Comparison of ENCODE assay signal across 23 cellular contexts in the genomic region with DNA sequence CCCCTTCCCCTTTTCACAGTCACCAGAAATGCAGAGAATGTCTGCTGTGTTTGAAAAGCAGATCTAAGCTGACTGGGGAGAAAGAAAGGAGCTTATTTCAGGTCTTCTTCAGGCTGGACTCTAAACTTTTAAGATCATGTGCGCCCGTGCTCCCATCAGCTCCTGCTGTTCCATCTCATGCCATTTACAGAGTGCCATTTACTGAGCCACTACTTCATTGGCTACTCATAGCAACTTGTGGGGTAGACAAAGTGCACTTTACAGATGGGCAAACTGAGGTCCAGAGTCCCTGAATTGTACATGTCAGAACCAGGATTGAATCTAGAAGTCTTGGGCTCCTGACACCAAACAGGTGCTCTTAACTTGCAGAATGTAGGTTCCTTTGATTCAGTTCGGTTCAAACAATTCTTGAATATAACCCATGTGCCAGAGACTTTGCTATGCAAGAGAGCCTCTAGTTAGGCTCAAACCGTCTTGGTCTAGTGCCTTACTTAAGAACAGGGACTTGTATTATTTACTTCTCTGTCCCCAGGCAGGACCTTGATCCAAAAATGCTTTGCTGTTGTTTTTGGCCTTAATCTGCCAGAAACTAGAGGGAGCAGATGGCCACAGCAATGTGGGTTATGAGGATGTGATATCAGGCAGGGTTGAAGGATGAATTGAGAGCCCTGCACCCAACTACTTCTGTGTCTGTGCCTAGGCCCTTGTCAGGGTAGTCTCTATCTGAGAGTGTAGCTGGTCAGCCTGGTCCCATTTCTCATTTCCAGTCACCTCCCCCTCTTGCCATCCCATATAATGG. TPM values are rescaled to one million over a fixed set of nuclear protein-coding genes. Genes with fewer than 3 reads are reported as not detected.
DNase-seq lines count a peak whose midpoint lies in the region; ATAC-seq and TF ChIP-seq lines count a peak whose summit lies in the region.
"Had no signal": no experiment of that assay in that cellular context is flagged by ENCODE, and none has a peak within 500 bp of the region (broad histone marks: within the 10 kb centered on the region; RNA-seq: fewer than 3 reads in every experiment).

No MANE protein-coding gene starts in this region.

- H4K20me1 ChIP-seq in IMR-90 (ENCODE audit: insufficient read depth, low read length) = peaks cover 92% of the 10 kb centered on the region
- H4K20me1 ChIP-seq in Karpas-422 (ENCODE audit: insufficient read depth, low read depth, low read length) = no peaks in the 10 kb centered on the region

- no peaks in the 10 kb centered on the region for H3K9me2 ChIP-seq in Karpas-422 (replicated peaks; ENCODE audit: insufficient read depth, low read length)

- H3K4me2 ChIP-seq in IMR-90 (ENCODE audit: low read depth, low read length) (no peak overlapping the region), Karpas-422 (ENCODE audit: low read depth, low read length, poor library complexity, severe bottlenecking) (no peak overlapping the region)

- TF ChIP-seq CTCF in CD4-positive, alpha-beta T cell (IDR thresholded peaks at IDR 0.05) = no peak
- TF ChIP-seq CTCF in IMR-90 (conservative IDR thresholded peaks at IDR 0.05; ENCODE audit: low read depth, low read length) (no peak), neural crest cell (conservative IDR thresholded peaks at IDR 0.05) (no peak), upper lobe of right lung (IDR thresholded peaks at IDR 0.05) (no peak)

- dilution Hi-C loops in IMR-90 (cut with HindIII; ENCODE audit: low sequenced_read_pairs, unreplicated experiment) = no loop called here

- H3K14ac ChIP-seq in IMR-90 (replicated peaks; ENCODE audit: low read depth, low read length) = peak overlapping the region; percentile 16; the same call in 1 of the 2 replicates

- H3K4me1 ChIP-seq in IMR-90 (ENCODE audit: control insufficient read depth, insufficient read depth, low read length) (peaks cover 12% of the 10 kb centered on the region), upper lobe of right lung (peaks cover 56% of the 10 kb centered on the region), Karpas-422 (ENCODE audit: low read length) (peaks cover 32% of the 10 kb centered on the region)

- H3K4me3 ChIP-seq in IMR-90 (ENCODE audit: insufficient read depth, low read depth, low read length) (no peak overlapping the region), upper lobe of right lung (no peak overlapping the region), Karpas-422 (ENCODE audit: low read length) (no peak overlapping the region)
- H3K4me3 ChIP-seq: lower lobe of right lung, pancreas, tibial artery had no signal

- H3K9ac ChIP-seq in IMR-90 (ENCODE audit: low read depth, low read length) = no peak overlapping the region
- no peak overlapping the region for H3K9ac ChIP-seq in Karpas-422 (ENCODE audit: low read length)

- H2BK5ac ChIP-seq in IMR-90 (ENCODE audit: low read depth, low read length, poor library complexity, severe bottlenecking) = no peak overlapping the region

- no peak overlapping the region for H3K4ac ChIP-seq in IMR-90 (ENCODE audit: low read depth, low read length)

- H4K5ac ChIP-seq in IMR-90 (ENCODE audit: low read depth, low read length) = no peak overlapping the region

- no peak overlapping the region for H2BK120ac ChIP-seq in IMR-90 (ENCODE audit: low read depth, low read length)

- no peak overlapping the region for H4K91ac ChIP-seq in IMR-90 (ENCODE audit: insufficient read depth, low read depth, low read length)

- CTCF ChIA-PET in CD4-positive, alpha-beta T cell (lab: Charles Lee) = interaction anchor here (3.0 kb wide), 1 partner anchor 19 kb away, joined by 8 read pairs; no protein-coding TSS in a partner anchor
- CTCF ChIA-PET in IMR-90 (lab: Yijun Ruan, JAX) = no interaction called here

- intact Hi-C loops in CD4-positive, alpha-beta T cell (cut with DNase I, micrococcal nuclease) = no loop called here
- intact Hi-C loops in IMR-90 (cut with micrococcal nuclease) (no loop called here), upper lobe of right lung (cut with DNase I) (loop anchor here (10.0 kb wide), 1 partner anchor 45 kb away; no protein-coding TSS in a partner anchor)

- H4K8ac ChIP-seq in IMR-90 (ENCODE audit: low read depth in 2 of 2, low read length in 2 of 2) = no peak overlapping the region

- H3K18ac ChIP-seq in IMR-90 (ENCODE audit: low read depth, low read length) = no peak overlapping the region

- no peak overlapping the region for H3K56ac ChIP-seq in IMR-90 (ENCODE audit: extremely low read depth, insufficient read depth, low read length)

- in situ Hi-C loops in IMR-90 (cut with MboI; ENCODE audit: low sequenced_read_pairs) = no loop called here

- H3K23ac ChIP-seq in IMR-90 (ENCODE audit: low read depth, low read length) = no peak overlapping the region

- peaks cover 29% of the 10 kb centered on the region for H3K36me3 Mint-ChIP-seq in CD4-positive, alpha-beta T cell (ENCODE audit: low read depth)
- peaks cover 4% of the 10 kb centered on the region for H3K36me3 Mint-ChIP-seq in neural crest cell (ENCODE audit: low read depth)

- H3K4me1 Mint-ChIP-seq in CD4-positive, alpha-beta T cell (ENCODE audit: low read depth) = peaks cover 94% of the 10 kb centered on the region
- peaks cover 55% of the 10 kb centered on the region for H3K4me1 Mint-ChIP-seq in neural crest cell

- H3K79me2 ChIP-seq in Karpas-422 (ENCODE audit: low read length) = peaks cover 97% of the 10 kb centered on the region

- DNase-seq in CD4-positive, alpha-beta T cell = no peak
- DNase-seq in IMR-90 (no peak), fibroblast of gingiva (ENCODE audit: low read depth) (peak; percentile 45), neural crest cell (ENCODE audit: low read depth, low spot score) (no peak), upper lobe of right lung (no peak), Karpas-422 (no peak)
- DNase-seq in activated CD4-positive, alpha-beta T cell treated with anti-CD3 and anti-CD28 coated beads for 4 hours = no peak
- DNase-seq: activated CD8-positive, alpha-beta T cell treated with anti-CD3 and anti-CD28 coated beads, Interleukin-2, amount 10 ng/mL, durations not matched to agents 7 days and 5 days; activated naive CD8-positive, alpha-beta T cell treated with anti-CD3 and anti-CD28 coated beads, Interleukin-2, amount 10 ng/mL, durations not matched to agents 7 days and 5 days; activated T-cell treated with anti-CD3 and anti-CD28 coated beads, Interleukin-2, amount 50 U/mL, for 1 hour; brain microvascular endothelial cell; cortex of kidney; DMS79 treated with DMSO at 0.1 percent for 48 hours; lower lobe of right lung; NCI-H1048; NCI-H2029; NCI-H510A; NK-92 treated with Interleukin-12 subunit alpha and Interleukin-12 subunit beta, amount 100 ng/mL, for 24 hours; pancreas; stimulated activated naive CD4-positive, alpha-beta T cell; tibial artery; WERI-Rb-1 had no signal

- no peaks in the 10 kb centered on the region for H3K27me3 ChIP-seq in CD4-positive, alpha-beta T cell (ENCODE audit: control insufficient read depth, insufficient read depth, low read length)
- H3K27me3 ChIP-seq in IMR-90 (ENCODE audit: control insufficient read depth, insufficient read depth, low read length) (no peaks in the 10 kb centered on the region), upper lobe of right lung (no peaks in the 10 kb centered on the region), Karpas-422 (ENCODE audit: low read length) (no peaks in the 10 kb centered on the region)
- H3K27me3 ChIP-seq: brain microvascular endothelial cell, pancreas, tibial artery had no signal

- POLR2A ChIA-PET in CD4-positive, alpha-beta T cell (lab: Charles Lee) = interaction anchor here (1.0 kb wide), 1 partner anchor 26 kb away, joined by 3 read pairs; no protein-coding TSS in a partner anchor
- POLR2A ChIA-PET in IMR-90 (lab: Charles Lee; ENCODE audit: unreplicated experiment) = no interaction called here

- no TSS peak for BruUV-seq in IMR-90 (replicated peaks; lab: Mats Ljungman, UMichigan)

- H2AK5ac ChIP-seq in IMR-90 (ENCODE audit: low read depth, low read length) = no peak overlapping the region

- H3K27ac ChIP-seq in CD4-positive, alpha-beta T cell (ENCODE audit: low read depth, low read length) = no peak overlapping the region
- H3K27ac ChIP-seq in IMR-90 (ENCODE audit: insufficient read depth, low read length) (no peak overlapping the region), upper lobe of right lung (no peak overlapping the region), Karpas-422 (ENCODE audit: low read length) (no peak overlapping the region)
- H3K27ac ChIP-seq: brain microvascular endothelial cell, lower lobe of right lung, pancreas, WERI-Rb-1 had no signal

- H3K36me3 ChIP-seq in IMR-90 (ENCODE audit: control insufficient read depth, insufficient read depth, low read length) (peaks cover 6% of the 10 kb centered on the region; the same call in 1 of the 2 replicates), upper lobe of right lung (no peaks in the 10 kb centered on the region), Karpas-422 (ENCODE audit: insufficient read depth, low read length) (no peaks in the 10 kb centered on the region)
- H3K36me3 ChIP-seq: brain microvascular endothelial cell, lower lobe of right lung, pancreas, tibial artery, WERI-Rb-1 had no signal

- no CpG with 5 or more reads among the region's 4 CpGs for WGBS in IMR-90 (ENCODE audit: extremely low coverage in 2 of 2, insufficient read length in 1 of 2), 2 experiments

- no peak for TF ChIP-seq POLR2A in IMR-90 (IDR thresholded peaks at IDR 0.05; ENCODE audit: low read depth, low read length)

- no peak overlapping the region for H2AFZ ChIP-seq in IMR-90 (replicated peaks; ENCODE audit: low read length, poor library complexity)
- no peak overlapping the region for H2AFZ ChIP-seq in Karpas-422 (ENCODE audit: low read length)

- ATAC-seq in CD4-positive, alpha-beta T cell (ENCODE audit: poor library complexity) = no peak
- ATAC-seq in IMR-90 (ENCODE audit: low read depth) (no peak), upper lobe of right lung (no peak)
- ATAC-seq: activated CD8-positive, alpha-beta T cell treated with anti-CD3 and anti-CD28 coated beads, Interleukin-2, amount 10 ng/mL, durations not matched to agents 7 days and 5 days; lower lobe of right lung had no signal

- H3K9me3 Mint-ChIP-seq in CD4-positive, alpha-beta T cell = no peaks in the 10 kb centered on the region
- no peaks in the 10 kb centered on the region for H3K9me3 Mint-ChIP-seq in neural crest cell
- H3K9me3 Mint-ChIP-seq: activated naive CD8-positive, alpha-beta T cell treated with anti-CD3 and anti-CD28 coated beads, Interleukin-2, amount 10 ng/mL, durations not matched to agents 7 days and 5 days; T-helper 2 cell treated with Interferon-gamma antibody and Interleukin-4, amounts not matched to agents 5 μg/mL and 100 μg/mL, for 36 hours had no signal

- H3K27me3 Mint-ChIP-seq in CD4-positive, alpha-beta T cell = no peaks in the 10 kb centered on the region
- H3K27me3 Mint-ChIP-seq in neural crest cell (ENCODE audit: low read depth) = no peaks in the 10 kb centered on the region
- H3K27me3 Mint-ChIP-seq: activated naive CD8-positive, alpha-beta T cell treated with anti-CD3 and anti-CD28 coated beads, Interleukin-2, amount 10 ng/mL, durations not matched to agents 7 days and 5 days had no signal

- H3K4me3 Mint-ChIP-seq in CD4-positive, alpha-beta T cell = no peak overlapping the region
- no peak overlapping the region for H3K4me3 Mint-ChIP-seq in neural crest cell
- H3K4me3 Mint-ChIP-seq: activated CD8-positive, alpha-beta T cell treated with anti-CD3 and anti-CD28 coated beads, Interleukin-2, amount 10 ng/mL, durations not matched to agents 7 days and 5 days; activated naive CD8-positive, alpha-beta T cell treated with anti-CD3 and anti-CD28 coated beads, Interleukin-2, amount 10 ng/mL, durations not matched to agents 7 days and 5 days; T-helper 2 cell treated with Interferon-gamma antibody and Interleukin-4, amounts not matched to agents 5 μg/mL and 100 μg/mL, for 36 hours had no signal

- no peak for TF ChIP-seq RAD21 in IMR-90 (IDR thresholded peaks at IDR 0.05; ENCODE audit: low read length)

- H3K9me1 ChIP-seq in IMR-90 (ENCODE audit: insufficient read depth, low read length) = peaks cover 18% of the 10 kb centered on the region

- H3K79me1 ChIP-seq in IMR-90 (ENCODE audit: low read depth in 1 of 2, low read length in 2 of 2) = peaks cover 57 to 92% of the 10 kb centered on the region in 2 experiments

- no peak overlapping the region for H2BK20ac ChIP-seq in IMR-90 (ENCODE audit: low read depth, low read length)

- no peak overlapping the region for H2BK15ac ChIP-seq in IMR-90 (ENCODE audit: low read depth, low read length)

- H3K9me3 ChIP-seq in CD4-positive, alpha-beta T cell (ENCODE audit: control insufficient read depth, low read length) = no peaks in the 10 kb centered on the region
- no peaks in the 10 kb centered on the region for H3K9me3 ChIP-seq in IMR-90 (ENCODE audit: control insufficient read depth, insufficient read depth, low read length)
- H3K9me3 ChIP-seq in upper lobe of right lung = no peaks in the 10 kb centered on the region
- no peaks in the 10 kb centered on the region for H3K9me3 ChIP-seq in Karpas-422 (ENCODE audit: low read length)
- H3K9me3 ChIP-seq: lower lobe of right lung, pancreas, tibial artery had no signal

- H2AK9ac ChIP-seq in IMR-90 (replicated peaks; ENCODE audit: low read depth, low read length, poor library complexity) = no peak overlapping the region

- peak overlapping the region; percentile 36 for H3K27ac Mint-ChIP-seq in CD4-positive, alpha-beta T cell
- peak overlapping the region; percentile 23 for H3K27ac Mint-ChIP-seq in neural crest cell (ENCODE audit: unreplicated experiment)
- H3K27ac Mint-ChIP-seq: activated CD8-positive, alpha-beta T cell treated with anti-CD3 and anti-CD28 coated beads, Interleukin-2, amount 10 ng/mL, durations not matched to agents 7 days and 5 days; activated naive CD8-positive, alpha-beta T cell treated with anti-CD3 and anti-CD28 coated beads, Interleukin-2, amount 10 ng/mL, durations not matched to agents 7 days and 5 days; T-helper 2 cell treated with Interferon-gamma antibody and Interleukin-4, amounts not matched to agents 5 μg/mL and 100 μg/mL, for 36 hours had no signal

RNA-seq across cellular contexts. Expression of a gene that starts 56.4 kb away (rescaled TPM):
- 100 to 1,000 TPM; 112 TPM for total RNA-seq in CD4-positive, alpha-beta T cell
- total RNA-seq in IMR-90 (2012; rRNA removed) (45.8 and 46.2 TPM in 2 replicates), neural crest cell (304 and 313 TPM in 2 replicates), upper lobe of right lung (130 TPM)
- 115 and 123 TPM in 2 replicates for polyA plus RNA-seq in IMR-90 (2012; rRNA removed)
- 145 and 250 TPM in 2 replicates for polyA plus RNA-seq in IMR-90 (2012; cell fraction: cytosol; rRNA removed)
- 72.9 and 111 TPM in 2 replicates for polyA plus RNA-seq in IMR-90 (2012; cell fraction: nucleus; rRNA removed; ENCODE audit: low replicate concordance)
- 78.8 and 116 TPM in 2 replicates for total RNA-seq in Karpas-422 (2014; rRNA removed; shearing (Covaris generic); ENCODE audit: low replicate concordance)
